In the genomic region with DNA sequence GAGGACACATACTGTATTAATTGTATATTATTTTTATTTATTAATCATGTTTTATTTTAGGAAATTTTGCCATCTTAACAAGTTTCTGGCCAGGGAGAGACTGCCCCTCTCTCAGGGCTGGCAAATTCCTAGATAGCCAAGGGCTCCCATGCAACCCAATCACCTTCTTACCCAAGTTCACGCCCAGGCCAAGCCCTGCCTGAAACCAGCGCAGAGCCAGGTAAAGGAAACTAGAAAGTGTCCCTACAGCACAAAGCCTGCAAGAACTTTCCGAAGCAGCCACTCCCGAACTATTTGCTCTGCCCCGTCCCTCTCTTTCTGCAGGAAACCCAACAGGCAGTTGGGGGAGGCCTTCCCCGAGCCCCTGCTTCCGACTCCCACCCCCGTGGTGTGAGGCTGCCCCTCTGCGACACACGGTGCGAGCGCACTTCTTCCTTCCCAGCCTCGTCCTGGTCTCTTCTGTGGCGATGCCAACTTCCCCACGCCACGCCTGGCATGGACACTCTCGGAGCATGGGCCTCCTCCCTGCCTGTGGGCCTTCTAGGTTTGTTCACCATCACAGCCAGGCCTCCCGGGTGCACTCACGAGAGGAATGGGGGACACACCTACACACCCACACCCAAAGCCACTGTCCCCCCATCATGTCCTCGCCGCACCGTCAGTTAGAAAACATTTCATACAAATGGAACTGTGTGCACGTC, we compare ENCODE assay signal across 13 cellular contexts.
DNase-seq lines count a peak whose midpoint lies in the region; ATAC-seq and TF ChIP-seq lines count a peak whose summit lies in the region.
"Had no signal": no experiment of that assay in that cellular context is flagged by ENCODE, and none has a peak within 500 bp of the region (broad histone marks: within the 10 kb centered on the region; RNA-seq: fewer than 3 reads in every experiment).

No MANE protein-coding gene starts in this region.

- no peak overlapping the region for H3K4me3 Mint-ChIP-seq in activated naive CD8-positive, alpha-beta T cell treated with anti-CD3 and anti-CD28 coated beads, Interleukin-2, amount 50 U/mL, for 24 hours
- peak overlapping the region; percentile 56 for H3K4me3 Mint-ChIP-seq in memory B cell

- H4K20me1 ChIP-seq in DND-41 (ENCODE audit: insufficient read depth, low read length) = peaks cover 98% of the 10 kb centered on the region

- peaks cover 100% of the 10 kb centered on the region for H3K79me2 ChIP-seq in DND-41 (ENCODE audit: insufficient read depth, low read length)

- ATAC-seq in DND-41 (ENCODE audit: insufficient read depth, low read depth) (no peak), memory B cell (ENCODE audit: low read depth) (no peak)
- ATAC-seq in activated naive CD8-positive, alpha-beta T cell treated with anti-CD3 and anti-CD28 coated beads, Interleukin-2, amount 50 U/mL, for 24 hours = no peak

- H3K4me1 Mint-ChIP-seq in activated naive CD8-positive, alpha-beta T cell treated with anti-CD3 and anti-CD28 coated beads, Interleukin-2, amount 50 U/mL, for 24 hours = peaks cover 96% of the 10 kb centered on the region
- H3K4me1 Mint-ChIP-seq in memory B cell = peaks cover 75% of the 10 kb centered on the region

- peak overlapping the region; percentile 6; the same call in 1 of the 2 replicates for H3K9ac ChIP-seq in DND-41 (ENCODE audit: low read depth, low read length)

- H3K27ac ChIP-seq in AG04450 (ENCODE audit: low read depth, low read length) (peak overlapping the region; percentile 39), DND-41 (ENCODE audit: low read length) (peak overlapping the region; percentile 36)

- no peak for DNase-seq in AG04450 (ENCODE audit: low read depth, low spot score)
- DNase-seq in DND-41 = no peak
- no peak for DNase-seq in activated naive CD8-positive, alpha-beta T cell treated with anti-CD3 and anti-CD28 coated beads, Interleukin-2, amount 50 U/mL, for 24 hours
- no peak for DNase-seq in memory B cell (ENCODE audit: low spot score in 2 of 2)
- DNase-seq in ACHN = no peak
- no peak for DNase-seq in hippocampal formation (lab: John Stamatoyannopoulos, UW)
- no peak for DNase-seq in D341Med (ENCODE audit: low spot score)
- DNase-seq in H4 (ENCODE audit: low spot score) = no peak
- DNase-seq: activated CD4-positive, CD25-positive, alpha-beta regulatory T cell treated with anti-CD3 and anti-CD28 coated beads, Interleukin-2, amount 50 U/mL, for 72 hours; amygdala; MM.1S; NCI-H446 treated with DMSO at 0.1 percent for 48 hours; small intestine had no signal

- H3K27ac Mint-ChIP-seq in activated naive CD8-positive, alpha-beta T cell treated with anti-CD3 and anti-CD28 coated beads, Interleukin-2, amount 50 U/mL, for 24 hours = peak overlapping the region; percentile 72
- H3K27ac Mint-ChIP-seq in memory B cell = peak overlapping the region; percentile 78

- no peaks in the 10 kb centered on the region for H3K27me3 Mint-ChIP-seq in activated naive CD8-positive, alpha-beta T cell treated with anti-CD3 and anti-CD28 coated beads, Interleukin-2, amount 50 U/mL, for 24 hours
- H3K27me3 Mint-ChIP-seq in memory B cell = no peaks in the 10 kb centered on the region

- in situ Hi-C loops in ACHN (cut with HindIII; ENCODE audit: low pct_ligation_motif_present, low pct_unique_long_range_greater_than_20kb, low sequenced_read_pairs) = no loop called here

- CTCF ChIA-PET in AG04450 (lab: Charles Lee) = no interaction called here

- peaks cover 13% of the 10 kb centered on the region; the same call in 1 of the 2 replicates for H3K9me3 ChIP-seq in AG04450 (ENCODE audit: control insufficient read depth, insufficient read depth, low read length)
- H3K9me3 ChIP-seq in DND-41 (ENCODE audit: insufficient read depth, low read length, severe bottlenecking) = no peaks in the 10 kb centered on the region

- POLR2A ChIA-PET in AG04450 (lab: Yijun Ruan, JAX) = no interaction called here

- no peak for TF ChIP-seq CTCF in AG04450 (IDR thresholded peaks at IDR 0.05; ENCODE audit: low read depth, low read length)
- TF ChIP-seq CTCF in DND-41 (IDR thresholded peaks at IDR 0.05; ENCODE audit: borderline replicate concordance, extremely low read depth, low read length, poor library complexity, severe bottlenecking) = no peak

- peak overlapping the region; percentile 45 for H3K4me2 ChIP-seq in DND-41 (ENCODE audit: insufficient read depth, low read length)

- H3K9me3 Mint-ChIP-seq in activated naive CD8-positive, alpha-beta T cell treated with anti-CD3 and anti-CD28 coated beads, Interleukin-2, amount 50 U/mL, for 24 hours = no peaks in the 10 kb centered on the region
- no peaks in the 10 kb centered on the region for H3K9me3 Mint-ChIP-seq in memory B cell

- peaks cover 42% of the 10 kb centered on the region for H3K36me3 Mint-ChIP-seq in activated naive CD8-positive, alpha-beta T cell treated with anti-CD3 and anti-CD28 coated beads, Interleukin-2, amount 50 U/mL, for 24 hours (ENCODE audit: low read depth)
- H3K36me3 Mint-ChIP-seq in memory B cell = peaks cover 4% of the 10 kb centered on the region

- peaks cover 76% of the 10 kb centered on the region for H3K4me1 ChIP-seq in DND-41 (ENCODE audit: insufficient read depth, low read length)

- H2AFZ ChIP-seq in DND-41 (ENCODE audit: low read depth, low read length) = no peak overlapping the region

- no peak overlapping the region for H3K4me3 ChIP-seq in AG04450 (ENCODE audit: low read depth, low read length)
- no peak overlapping the region for H3K4me3 ChIP-seq in DND-41 (ENCODE audit: low read depth in 1 of 2, low read length in 2 of 2)

- H3K27me3 ChIP-seq in AG04450 (ENCODE audit: control insufficient read depth, insufficient read depth, low read length) (no peaks in the 10 kb centered on the region), DND-41 (ENCODE audit: insufficient read depth, low read length, poor library complexity) (no peaks in the 10 kb centered on the region)

- H3K36me3 ChIP-seq in DND-41 (ENCODE audit: insufficient read depth, low read length) = peaks cover 67% of the 10 kb centered on the region
